21 cellular contexts compared by ENCODE assay signal in the genomic region with DNA sequence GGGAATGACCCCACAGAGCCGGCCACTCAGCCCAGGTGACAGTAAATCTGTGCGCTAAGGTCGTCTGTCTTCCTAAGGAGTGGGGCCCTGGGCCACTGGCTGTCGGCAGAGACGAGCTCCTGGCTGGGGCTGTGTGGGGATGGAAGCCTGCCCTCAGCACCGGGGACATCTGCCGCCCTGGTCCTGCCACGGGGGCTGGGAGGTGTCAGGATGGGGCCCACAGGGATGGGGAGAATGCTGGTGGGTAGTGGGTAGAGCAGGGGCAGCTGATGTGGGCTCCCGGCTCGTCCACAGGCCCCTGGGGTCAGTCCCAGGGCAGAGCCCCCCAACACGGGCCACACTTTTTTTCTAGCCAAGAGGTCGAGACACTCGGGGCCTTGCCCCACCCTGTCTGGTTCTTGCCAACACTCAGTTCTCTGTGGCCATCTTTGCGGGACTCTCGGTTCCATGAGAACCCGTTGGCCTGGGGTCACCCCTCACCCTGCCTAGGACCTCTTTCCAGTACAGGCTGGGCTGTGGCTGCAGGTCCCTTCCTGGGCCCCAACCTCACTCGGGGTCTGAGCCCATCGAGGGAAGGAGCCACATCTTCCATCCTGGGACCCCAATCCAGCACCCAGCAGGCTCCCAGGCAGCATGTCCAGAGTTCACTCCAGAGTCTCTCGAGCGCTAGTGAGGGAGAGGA. TPM values are rescaled to one million over a fixed set of nuclear protein-coding genes. Genes with fewer than 3 reads are reported as not detected.
DNase-seq lines count a peak whose midpoint lies in the region; ATAC-seq and TF ChIP-seq lines count a peak whose summit lies in the region.
"Had no signal": no experiment of that assay in that cellular context is flagged by ENCODE, and none has a peak within 500 bp of the region (broad histone marks: within the 10 kb centered on the region; RNA-seq: fewer than 3 reads in every experiment).

No MANE protein-coding gene starts in this region.

- H3K9me3 ChIP-seq in heart right ventricle (no peaks in the 10 kb centered on the region), mesenchymal stem cell (ENCODE audit: control insufficient read depth, low read length) (no peaks in the 10 kb centered on the region), thymus (ENCODE audit: control insufficient read depth) (no peaks in the 10 kb centered on the region)
- H3K9me3 ChIP-seq: A549; BLaER1 treated with 17β-estradiol and CSF1 and Interleukin-3, amounts not matched to agents 10 nM and 100 nM had no signal

- no peaks in the 10 kb centered on the region for H3K79me1 ChIP-seq in mesenchymal stem cell (replicated peaks; ENCODE audit: low read length, poor library complexity, severe bottlenecking)

- peaks cover 3% of the 10 kb centered on the region for H3K4me1 Mint-ChIP-seq in activated T-helper 17 cell treated with anti-CD3 and anti-CD28 coated beads, Interleukin-2, amount 50 U/mL, for 72 hours
- H3K4me1 Mint-ChIP-seq in natural killer cell: peaks cover 0 to 12% of the 10 kb centered on the region in 2 donors

- no peak for TF ChIP-seq CTCF in heart right ventricle (IDR thresholded peaks at IDR 0.05)
- no peak for TF ChIP-seq CTCF in natural killer cell (IDR thresholded peaks at IDR 0.05)

- no peaks in the 10 kb centered on the region for H3K36me3 ChIP-seq in heart right ventricle
- H3K36me3 ChIP-seq in mesenchymal stem cell (ENCODE audit: control insufficient read depth in 1 of 2, insufficient read depth in 2 of 2, low read depth in 1 of 2, low read length in 2 of 2): no peaks in the 10 kb centered on the region
- peaks cover 3% of the 10 kb centered on the region for H3K36me3 ChIP-seq in thymus (ENCODE audit: control insufficient read depth, insufficient read depth)
- H3K36me3 ChIP-seq: BLaER1 treated with 17β-estradiol and CSF1 and Interleukin-3, amounts not matched to agents 10 nM and 100 nM had no signal

- H3K4me3 ChIP-seq in heart right ventricle (no peak overlapping the region), mesenchymal stem cell (ENCODE audit: insufficient read depth in 1 of 2, low read depth in 1 of 2, low read length in 2 of 2) (no peak overlapping the region), thymus (ENCODE audit: low read length) (no peak overlapping the region)
- H3K4me3 ChIP-seq: A549; BLaER1 treated with 17β-estradiol and CSF1 and Interleukin-3, amounts not matched to agents 10 nM and 100 nM had no signal

- DNase-seq in left cardiac atrium: peak; percentile 15
- DNase-seq in heart right ventricle: no peak
- no peak for DNase-seq in mesenchymal stem cell
- DNase-seq in natural killer cell: no peak
- DNase-seq in DMS 273 treated with DMSO at 0.1 percent for 48 hours (lab: John Stamatoyannopoulos, UW): no peak
- DNase-seq: COR-L47, H9, KG1, NCI-H1105 treated with DMSO at 0.1 percent for 48 hours, NCI-H1694, NCI-H2227 treated with DMSO at 0.1 percent for 48 hours, NCI-H510A treated with DMSO at 0.1 percent for 48 hours, NCI-H774, SHP77 treated with DMSO at 0.1 percent for 48 hours had no signal

- H2AFZ ChIP-seq in mesenchymal stem cell (ENCODE audit: low read depth, low read length): no peak overlapping the region

- intact Hi-C loops in left cardiac atrium (cut with DNase I): no loop called here
- intact Hi-C loops in heart right ventricle (cut with DNase I): no loop called here
- intact Hi-C loops in natural killer cell (cut with micrococcal nuclease): no loop called here

- no peak overlapping the region for H3K4me3 Mint-ChIP-seq in activated T-helper 17 cell treated with anti-CD3 and anti-CD28 coated beads, Interleukin-2, amount 50 U/mL, for 72 hours
- no peak overlapping the region for H3K4me3 Mint-ChIP-seq in natural killer cell
- H3K4me3 Mint-ChIP-seq: H9 had no signal

- 89 to 93% methylated on average over 20 of the region's 20 CpGs for WGBS in heart right ventricle, 2 donors
- 92% methylated on average over 20 of the region's 20 CpGs for WGBS in mesenchymal stem cell
- 92% methylated on average over 20 of the region's 20 CpGs for WGBS in thymus

- peak overlapping the region; percentile 66 for H3K27ac Mint-ChIP-seq in activated T-helper 17 cell treated with anti-CD3 and anti-CD28 coated beads, Interleukin-2, amount 50 U/mL, for 72 hours
- no peak overlapping the region for H3K27ac Mint-ChIP-seq in natural killer cell

- ATAC-seq in left cardiac atrium (no peak), heart right ventricle (no peak), natural killer cell (no peak), GM21526 (IDR thresholded peaks at IDR 0.05; ENCODE audit: low FRiP score, unreplicated experiment) (no peak)
- ATAC-seq in activated T-helper 17 cell treated with anti-CD3 and anti-CD28 coated beads, Interleukin-2, amount 50 U/mL, for 72 hours (replicated peaks): no peak
- ATAC-seq: A549 had no signal

- H3K27me3 ChIP-seq in heart right ventricle: no peaks in the 10 kb centered on the region
- H3K27me3 ChIP-seq in mesenchymal stem cell (ENCODE audit: control insufficient read depth in 1 of 2, insufficient read depth in 1 of 2, low read length in 2 of 2): peaks cover 32 to 86% of the 10 kb centered on the region in 2 experiments
- no peaks in the 10 kb centered on the region for H3K27me3 ChIP-seq in thymus (ENCODE audit: control insufficient read depth, insufficient read depth)
- H3K27me3 ChIP-seq: BLaER1 treated with 17β-estradiol and CSF1 and Interleukin-3, amounts not matched to agents 10 nM and 100 nM had no signal

- H3K9me3 Mint-ChIP-seq in activated T-helper 17 cell treated with anti-CD3 and anti-CD28 coated beads, Interleukin-2, amount 50 U/mL, for 72 hours: no peaks in the 10 kb centered on the region
- no peaks in the 10 kb centered on the region for H3K9me3 Mint-ChIP-seq in natural killer cell
- H3K9me3 Mint-ChIP-seq: H9 had no signal

- H3K4me1 ChIP-seq in heart right ventricle (peaks cover 13 to 61% (median 45%) of the 10 kb centered on the region in 9 donors), mesenchymal stem cell (ENCODE audit: control insufficient read depth, insufficient read depth, low read depth, low read length) (peaks cover 5% of the 10 kb centered on the region), thymus (ENCODE audit: control insufficient read depth, insufficient read depth, low read length) (peaks cover 10% of the 10 kb centered on the region)
- H3K4me1 ChIP-seq: A549 had no signal

- H3K4ac ChIP-seq in mesenchymal stem cell (ENCODE audit: low read depth in 1 of 2, low read length in 2 of 2): no peak overlapping the region

- H3K36me3 Mint-ChIP-seq in activated T-helper 17 cell treated with anti-CD3 and anti-CD28 coated beads, Interleukin-2, amount 50 U/mL, for 72 hours (ENCODE audit: low read depth): no peaks in the 10 kb centered on the region
- no peaks in the 10 kb centered on the region for H3K36me3 Mint-ChIP-seq in natural killer cell

- H2BK5ac ChIP-seq in mesenchymal stem cell (ENCODE audit: low read depth, low read length, poor library complexity, severe bottlenecking): no peak overlapping the region

- no peak overlapping the region for H3K23ac ChIP-seq in mesenchymal stem cell (ENCODE audit: low read length in 2 of 2)

- H2BK15ac ChIP-seq in mesenchymal stem cell (ENCODE audit: low read depth, poor library complexity, severe bottlenecking): peak overlapping the region; percentile 21

- no peak overlapping the region for H3K9ac ChIP-seq in mesenchymal stem cell (ENCODE audit: low read length)

- no peak overlapping the region for H3K4me2 ChIP-seq in mesenchymal stem cell (ENCODE audit: low read length, poor library complexity, severe bottlenecking)
- H3K4me2 ChIP-seq: A549 had no signal

- H2BK120ac ChIP-seq in mesenchymal stem cell (ENCODE audit: low read depth, low read length): no peak overlapping the region

- no peak overlapping the region for H2AK5ac ChIP-seq in mesenchymal stem cell (ENCODE audit: low read length, severe bottlenecking)

- H3K27ac ChIP-seq in heart right ventricle: no peak overlapping the region
- H3K27ac ChIP-seq in mesenchymal stem cell (ENCODE audit: low read length, poor library complexity, severe bottlenecking): no peak overlapping the region
- H3K27ac ChIP-seq in thymus (ENCODE audit: low read depth): peak overlapping the region; percentile 70
- H3K27ac ChIP-seq: A549 had no signal

- H3K14ac ChIP-seq in mesenchymal stem cell (ENCODE audit: low read length in 2 of 2): no peak overlapping the region

- H3K27me3 Mint-ChIP-seq in activated T-helper 17 cell treated with anti-CD3 and anti-CD28 coated beads, Interleukin-2, amount 50 U/mL, for 72 hours: no peaks in the 10 kb centered on the region
- H3K27me3 Mint-ChIP-seq in natural killer cell (ENCODE audit: low read depth in 2 of 2): no peaks in the 10 kb centered on the region

- H4K91ac ChIP-seq in mesenchymal stem cell (ENCODE audit: low read length): peak overlapping the region; percentile 60

- H3K18ac ChIP-seq in mesenchymal stem cell (ENCODE audit: low read depth in 1 of 2, low read length in 2 of 2): no peak overlapping the region

- no peak overlapping the region for H4K8ac ChIP-seq in mesenchymal stem cell (ENCODE audit: low read length)

- peak overlapping the region; percentile 29 to 50 for H2BK12ac ChIP-seq in mesenchymal stem cell (ENCODE audit: low read length in 2 of 2)

RNA-seq across cellular contexts. Expression of a gene that starts 45.0 kb away (rescaled TPM):
- not detected for total RNA-seq in left cardiac atrium
- total RNA-seq in heart right ventricle: under 1 TPM in 1 of 10 donors, not detected in 9; 0.09 TPM
- polyA plus RNA-seq in heart right ventricle: under 1 TPM in 1 of 2 donors, not detected in 1; 0.01 TPM
- total RNA-seq in activated T-helper 17 cell treated with anti-CD3 and anti-CD28 coated beads, Interleukin-2, amount 50 U/mL, for 72 hours: not detected
- not detected for polyA plus RNA-seq in mesenchymal stem cell (2013, experiment 1 of 2)
- polyA plus RNA-seq in mesenchymal stem cell (2013, experiment 2 of 2): not detected
- 0.25 TPM for polyA plus RNA-seq in thymus
- not detected for total RNA-seq in natural killer cell
- total RNA-seq: H9, HT-29, OCI-LY7 had no signal
- polyA plus RNA-seq: A549 had no signal

RNA-seq across cellular contexts. Expression of a gene that starts 57.0 kb away (rescaled TPM):
- total RNA-seq in left cardiac atrium: 1 to 10 TPM in 1 of 2 donors, under 1 TPM in 1; 0.88 to 1.4 TPM
- total RNA-seq in heart right ventricle: 1 to 10 TPM in 2 of 10 donors, under 1 TPM in 8; 0.28 to 1.8 (median 0.68) TPM
- under 1 TPM; 0.38 to 0.44 TPM for polyA plus RNA-seq in heart right ventricle
- 1 to 10 TPM; 2.7 to 2.8 TPM for total RNA-seq in activated T-helper 17 cell treated with anti-CD3 and anti-CD28 coated beads, Interleukin-2, amount 50 U/mL, for 72 hours
- polyA plus RNA-seq in mesenchymal stem cell (2013, experiment 1 of 2): 6.4 TPM
- 6.1 TPM for polyA plus RNA-seq in mesenchymal stem cell (2013, experiment 2 of 2)
- 5.4 TPM for polyA plus RNA-seq in thymus
- 1 to 10 TPM; 2.2 to 6.8 (median 4.1) TPM for total RNA-seq in natural killer cell
